In genomic region chr2:161415041-161415440, GRCh38 we compare ENCODE assay signal across 8 cellular contexts. TPM values are rescaled to one million over a fixed set of nuclear protein-coding genes. Genes with fewer than 3 reads are reported as not detected.
A peak's percentile ranks its signal among the peaks of the same experiment; 100 is the strongest.
DNase-seq lines count a peak whose midpoint lies in the region; ATAC-seq and TF ChIP-seq lines count a peak whose summit lies in the region.

No MANE protein-coding gene starts in this region.

- 8% methylated on average over 13 of the region's 13 CpGs for WGBS in right cardiac atrium

- H3K4me3 ChIP-seq in cardiac muscle cell (peak overlapping the region; percentile 31), WERI-Rb-1 (ENCODE audit: low read depth, low read length) (peak overlapping the region; percentile 51), right cardiac atrium (ENCODE audit: low read length) (peak overlapping the region; percentile 58), subcutaneous abdominal adipose tissue (ENCODE audit: low read depth in 1 of 5, low read length in 5 of 5) (peak overlapping the region; percentile 32 to 71 (median 61))

- peak overlapping the region in 3 of 5 donors; percentile 14 to 56 (median 17) for H3K9ac ChIP-seq in subcutaneous abdominal adipose tissue (ENCODE audit: low read length in 5 of 5)

- intact Hi-C loops in cardiac septum (cut with DNase I) (no loop called here), right cardiac atrium (cut with DNase I) (no loop called here)

- H3K9me3 ChIP-seq in cardiac muscle cell (ENCODE audit: low read depth) (no peaks in the 10 kb centered on the region), WERI-Rb-1 (ENCODE audit: severe bottlenecking) (no peaks in the 10 kb centered on the region), right cardiac atrium (ENCODE audit: control insufficient read depth, low read length) (no peaks in the 10 kb centered on the region), subcutaneous abdominal adipose tissue (ENCODE audit: control insufficient read depth in 5 of 5, low read length in 5 of 5) (no peaks in the 10 kb centered on the region)

- ATAC-seq in HG03064 (IDR thresholded peaks at IDR 0.05; ENCODE audit: low read depth, unreplicated experiment) = peak; percentile 37
- ATAC-seq in right cardiac atrium = no peak

- H3K4me1 ChIP-seq in cardiac muscle cell (ENCODE audit: low read depth) (peaks cover 25% of the 10 kb centered on the region), right cardiac atrium (ENCODE audit: control insufficient read depth, insufficient read depth, low read length) (peaks cover 2% of the 10 kb centered on the region), subcutaneous abdominal adipose tissue (ENCODE audit: control insufficient read depth in 5 of 5, insufficient read depth in 5 of 5, low read length in 5 of 5) (peaks cover 0 to 49% (median 42%) of the 10 kb centered on the region in 5 donors)

- no peaks in the 10 kb centered on the region for H3K36me3 ChIP-seq in cardiac muscle cell
- H3K36me3 ChIP-seq in WERI-Rb-1 = no peaks in the 10 kb centered on the region
- peaks cover 0 to 7% (median 3%) of the 10 kb centered on the region in 5 donors for H3K36me3 ChIP-seq in subcutaneous abdominal adipose tissue (ENCODE audit: control insufficient read depth in 5 of 5, insufficient read depth in 5 of 5, low read length in 5 of 5)

- DNase-seq in cardiac muscle cell (ENCODE audit: low read depth in 1 of 2, low spot score in 1 of 2) (no peak), cardiac septum (ENCODE audit: low spot score) (no peak), WERI-Rb-1 (peak; percentile 52), right cardiac atrium (no peak), H4 (ENCODE audit: low spot score) (no peak), HK-2 (ENCODE audit: unreplicated experiment) (no peak)

- H3K27me3 ChIP-seq in cardiac muscle cell (peaks cover 87% of the 10 kb centered on the region), WERI-Rb-1 (ENCODE audit: insufficient read depth, low read depth, severe bottlenecking) (no peaks in the 10 kb centered on the region), right cardiac atrium (ENCODE audit: control insufficient read depth, insufficient read depth) (no peaks in the 10 kb centered on the region), subcutaneous abdominal adipose tissue (ENCODE audit: control insufficient read depth in 5 of 5, insufficient read depth in 4 of 5, low read length in 5 of 5) (peaks cover 40 to 51% (median 49%) of the 10 kb centered on the region in 5 donors)

- TF ChIP-seq CTCF in cardiac muscle cell (IDR thresholded peaks at IDR 0.05; ENCODE audit: low read depth, low read length) (no peak), WERI-Rb-1 (IDR thresholded peaks at IDR 0.05; ENCODE audit: low read depth, low read length) (no peak)

- H3K27ac ChIP-seq in cardiac muscle cell (no peak overlapping the region), WERI-Rb-1 (peak overlapping the region; percentile 91), right cardiac atrium (ENCODE audit: low read length) (no peak overlapping the region), subcutaneous abdominal adipose tissue (ENCODE audit: low read depth, low read length) (no peak overlapping the region)

RNA-seq across cellular contexts. Expression of gene TBR1, which starts 1.1 kb away (rescaled TPM):
- 0.25 and 0.48 TPM in 2 replicates for total RNA-seq in cardiac muscle cell
- polyA plus RNA-seq in cardiac muscle cell = 0.19 TPM in 1 of 2 replicates, not detected in the other
- 0.05 TPM for total RNA-seq in cardiac septum
- not detected for total RNA-seq in right cardiac atrium
- 0.02 TPM for polyA plus RNA-seq in right cardiac atrium
- total RNA-seq in H4 (2014; rRNA removed; shearing (Covaris generic)) = 0.02 TPM in 1 of 2 replicates, not detected in the other
